Comparison of ENCODE assay signal across 8 cellular contexts in the genomic region with DNA sequence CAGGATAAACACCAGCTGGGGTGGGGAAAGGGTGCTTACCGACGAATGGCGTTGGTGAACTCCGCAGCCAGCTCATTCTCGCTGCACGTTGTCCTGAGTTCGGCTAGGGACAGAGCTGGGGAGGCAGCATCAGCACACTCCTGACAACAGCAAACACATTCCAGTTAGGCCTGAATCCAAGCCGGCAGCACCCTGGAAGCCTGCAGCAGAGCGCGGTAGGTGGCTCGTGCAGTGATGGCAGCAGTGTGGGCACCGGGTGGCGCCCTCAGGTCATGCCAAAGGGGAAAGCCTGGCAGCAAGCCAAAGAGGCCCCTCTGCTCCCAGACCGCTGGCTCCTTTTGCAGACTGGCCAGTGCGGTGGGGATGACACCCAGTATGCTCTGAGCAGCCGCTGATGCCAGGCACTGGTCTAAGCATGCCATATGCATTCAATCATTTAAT.
DNase-seq lines count a peak whose midpoint lies in the region; TF ChIP-seq lines count a peak whose summit lies in the region.

No MANE protein-coding gene starts in this region.

- no peak for TF ChIP-seq POLR2A in erythroblast (IDR thresholded peaks at IDR 0.05; ENCODE audit: low read length)

- H3K9me3 Mint-ChIP-seq in progenitor cell of endocrine pancreas (ENCODE audit: low read depth) (no peaks in the 10 kb centered on the region), Calu3 (ENCODE audit: low read depth, unreplicated experiment) (no peaks in the 10 kb centered on the region)

- TF ChIP-seq CTCF in progenitor cell of endocrine pancreas (IDR thresholded peaks at IDR 0.05; ENCODE audit: unreplicated experiment) (peak; percentile 37), Calu3 (IDR thresholded peaks at IDR 0.05; ENCODE audit: unreplicated experiment) (no peak)

- H3K36me3 Mint-ChIP-seq in progenitor cell of endocrine pancreas (ENCODE audit: insufficient read depth) (peaks cover 8% of the 10 kb centered on the region), Calu3 (ENCODE audit: insufficient read depth, unreplicated experiment) (no peaks in the 10 kb centered on the region)

- intact Hi-C loops in Calu3 (cut with micrococcal nuclease; ENCODE audit: unreplicated experiment) = no loop called here

- no peaks in the 10 kb centered on the region for H3K27me3 Mint-ChIP-seq in progenitor cell of endocrine pancreas
- H3K27me3 Mint-ChIP-seq in Calu3 (ENCODE audit: unreplicated experiment) = no peaks in the 10 kb centered on the region

- H3K4me1 Mint-ChIP-seq in progenitor cell of endocrine pancreas (ENCODE audit: low read depth) (no peaks in the 10 kb centered on the region), Calu3 (ENCODE audit: low read depth, unreplicated experiment) (peaks cover 18% of the 10 kb centered on the region)

- no TSS peak for BruUV-seq in Calu3 (replicated peaks; lab: Mats Ljungman, UMichigan)

- peak; percentile 25 for DNase-seq in GM03348 (ENCODE audit: low spot score)
- DNase-seq in NCI-H526 treated with DMSO at 0.1 percent for 48 hours (lab: John Stamatoyannopoulos, UW) = peak; percentile 1
- peak; percentile 17 to 22 for DNase-seq in erythroblast (lab: John Stamatoyannopoulos, UW)
- DNase-seq in progenitor cell of endocrine pancreas (ENCODE audit: low spot score, unreplicated experiment) = peak; percentile 16
- DNase-seq in GM19240 (ENCODE audit: insufficient read length, low spot score) = no peak
- DNase-seq in stimulated activated naive CD4-positive, alpha-beta T cell treated with Interleukin-2 at 50 U/mL for 16 hours (lab: John Stamatoyannopoulos, UW) = no peak
- DNase-seq in HuH-7.5 (ENCODE audit: low spot score) = no peak
- no peak for DNase-seq in Calu3

- no peak overlapping the region for H3K27ac Mint-ChIP-seq in progenitor cell of endocrine pancreas
- no peak overlapping the region for H3K27ac Mint-ChIP-seq in Calu3 (ENCODE audit: unreplicated experiment)

- H3K4me3 Mint-ChIP-seq in progenitor cell of endocrine pancreas (ENCODE audit: low read depth) (no peak overlapping the region), Calu3 (ENCODE audit: low read depth, unreplicated experiment) (no peak overlapping the region)

- CTCF ChIA-PET in Calu3 (lab: Charles Lee) = no interaction called here

Comparison
In these comparisons a context has a peak if more than half of its experiments do, and no peak if none do; other contexts are left out.
1. DNase-seq: peak in GM03348 (single experiment), NCI-H526 treated with DMSO at 0.1 percent for 48 hours (single experiment), erythroblast (2 of 2) and progenitor cell of endocrine pancreas (single experiment); none in GM19240 (single experiment), stimulated activated naive CD4-positive, alpha-beta T cell treated with Interleukin-2 at 50 U/mL for 16 hours (single experiment), HuH-7.5 (single experiment) and Calu3 (single experiment).